In genomic region chr10:132328738-132329137, GRCh38 we compare ENCODE assay signal across 11 cellular contexts. TPM values are rescaled to one million over a fixed set of nuclear protein-coding genes. Genes with fewer than 3 reads are reported as not detected.
DNase-seq lines count a peak whose midpoint lies in the region; ATAC-seq and TF ChIP-seq lines count a peak whose summit lies in the region.
"Had no signal": no experiment of that assay in that cellular context is flagged by ENCODE, and none has a peak within 500 bp of the region (broad histone marks: within the 10 kb centered on the region; RNA-seq: fewer than 3 reads in every experiment).

No MANE protein-coding gene starts in this region.

- no peak overlapping the region for H3K27ac ChIP-seq in OCI-LY7 (ENCODE audit: low read depth, low read length, poor library complexity, severe bottlenecking)
- peak overlapping the region in 2 of 5 donors; percentile 20 to 34 for H3K27ac ChIP-seq in adrenal gland

- H3K4me3 ChIP-seq in OCI-LY7 (ENCODE audit: low read depth, low read length, poor library complexity, severe bottlenecking), result peak overlapping the region; percentile 85
- peak overlapping the region; percentile 85 for H3K4me3 ChIP-seq in epithelial cell of proximal tubule (ENCODE audit: low read depth, low read length)
- H3K4me3 ChIP-seq in adrenal gland, result no peak overlapping the region

- H4K20me1 ChIP-seq in OCI-LY7 (ENCODE audit: insufficient read depth, low read length), result peaks cover 9% of the 10 kb centered on the region

- ATAC-seq in GM18909 (IDR thresholded peaks at IDR 0.05; ENCODE audit: poor library complexity, unreplicated experiment) (no peak), GM18520 (IDR thresholded peaks at IDR 0.05; ENCODE audit: unreplicated experiment) (no peak)
- ATAC-seq: WTC11 had no signal

- H3K36me3 ChIP-seq in OCI-LY7 (ENCODE audit: insufficient read depth, low read length) (peaks cover 53% of the 10 kb centered on the region), adrenal gland (replicated peaks in 1 of 2) (no peaks in the 10 kb centered on the region)

- TF ChIP-seq POLR2A in adrenal gland (IDR thresholded peaks at IDR 0.05), result no peak

- CTCF ChIA-PET in OCI-LY7 (lab: Charles Lee; ENCODE audit: unreplicated experiment), result no interaction called here

- intact Hi-C loops in CD14-positive monocyte (cut with micrococcal nuclease), result no loop called here
- intact Hi-C loops in OCI-LY7 (cut with micrococcal nuclease; ENCODE audit: unreplicated experiment), result no loop called here
- intact Hi-C loops in adrenal gland (cut with DNase I), result no loop called here

- no peaks in the 10 kb centered on the region for H3K27me3 ChIP-seq in adrenal gland

- H3K4me3 Mint-ChIP-seq in CD14-positive monocyte, result peak overlapping the region in 1 of 2 donors; percentile 69
- peak overlapping the region; percentile 62 to 97 (median 65) for H3K4me3 Mint-ChIP-seq in nephron

- H3K9me2 ChIP-seq in OCI-LY7 (ENCODE audit: insufficient read depth, low read length), result no peaks in the 10 kb centered on the region

- 43 to 57% (median 49%) methylated on average over 8 of the region's 8 CpGs for WGBS in adrenal gland, 4 donors

- no peak for DNase-seq in CD14-positive monocyte (ENCODE audit: low spot score)
- no peak for DNase-seq in OCI-LY7 (ENCODE audit: low spot score)
- DNase-seq in epithelial cell of proximal tubule (ENCODE audit: low read depth), result no peak
- DNase-seq in globus pallidus (ENCODE audit: low spot score), result no peak
- no peak for DNase-seq in adrenal gland
- DNase-seq: activated naive CD4-positive, alpha-beta T cell treated with anti-CD3 and anti-CD28 coated beads, Interleukin-2, amount 50 U/mL, for 16 hours; SHP77 had no signal

- POLR2A ChIA-PET in OCI-LY7 (lab: Charles Lee), result no interaction called here

- peak overlapping the region; percentile 89 for H3K4me2 ChIP-seq in OCI-LY7 (ENCODE audit: low read length)

- H3K4me1 ChIP-seq in OCI-LY7 (ENCODE audit: insufficient read depth, low read length, poor library complexity, severe bottlenecking) (peaks cover 25% of the 10 kb centered on the region), adrenal gland (replicated peaks in 1 of 2) (peaks cover 29 to 38% of the 10 kb centered on the region in 2 donors)

- peaks cover 50% of the 10 kb centered on the region for H3K79me2 ChIP-seq in OCI-LY7 (ENCODE audit: insufficient read depth, low read depth, low read length)

- H3K9me3 Mint-ChIP-seq in CD14-positive monocyte (no peaks in the 10 kb centered on the region), nephron (no peaks in the 10 kb centered on the region)

- H3K27me3 Mint-ChIP-seq in CD14-positive monocyte (ENCODE audit: low read depth in 3 of 3) (peaks cover 0 to 2% (median 0%) of the 10 kb centered on the region in 3 donors), nephron (ENCODE audit: low read depth) (peaks cover 5% of the 10 kb centered on the region)

- H2AFZ ChIP-seq in OCI-LY7 (ENCODE audit: low read length), result no peak overlapping the region

- H3K9me3 ChIP-seq in OCI-LY7 (ENCODE audit: low read length) (no peaks in the 10 kb centered on the region), adrenal gland (replicated peaks in 1 of 3) (no peaks in the 10 kb centered on the region)

- TF ChIP-seq CTCF in CD14-positive monocyte (IDR thresholded peaks at IDR 0.05) (no peak), OCI-LY7 (conservative IDR thresholded peaks at IDR 0.05; ENCODE audit: low read length) (no peak), epithelial cell of proximal tubule (conservative IDR thresholded peaks at IDR 0.05; ENCODE audit: low read depth, low read length) (no peak), nephron (IDR thresholded peaks at IDR 0.05; ENCODE audit: unreplicated experiment in 3 of 3) (no peak), adrenal gland (IDR thresholded peaks at IDR 0.05) (no peak)

- H3K4me1 Mint-ChIP-seq in CD14-positive monocyte (peaks cover 64% of the 10 kb centered on the region), nephron (peaks cover 37% of the 10 kb centered on the region)

- BruUV-seq in OCI-LY7 (replicated peaks; lab: Mats Ljungman, UMichigan), result no TSS peak

- peak overlapping the region; percentile 51 to 95 (median 69) for H3K27ac Mint-ChIP-seq in CD14-positive monocyte
- H3K27ac Mint-ChIP-seq in nephron, result peak overlapping the region in 1 of 3 experiments; percentile 46

- H3K36me3 Mint-ChIP-seq in CD14-positive monocyte, result peaks cover 38 to 54% of the 10 kb centered on the region in 2 donors
- H3K36me3 Mint-ChIP-seq in nephron (ENCODE audit: low read depth), result peaks cover 55% of the 10 kb centered on the region

RNA-seq across cellular contexts. Expression of gene LRRC27, which starts 3.3 kb away (rescaled TPM):
- 1 to 10 TPM; 3.6 TPM for polyA plus RNA-seq in CD14-positive monocyte
- 10.0 and 13.0 TPM in 2 replicates for total RNA-seq in OCI-LY7 (2014; rRNA removed; shearing (Covaris generic))
- total RNA-seq in OCI-LY7 (2022), result 16.1 and 17.3 TPM in 2 replicates
- total RNA-seq in epithelial cell of proximal tubule, result 3.1 and 5.8 TPM in 2 replicates
- 10 to 100 TPM in 4 of 8 donors, 1 to 10 TPM in 4; 6.5 to 17.6 (median 10.5) TPM for total RNA-seq in adrenal gland
- 10 to 100 TPM in 2 of 3 donors, 1 to 10 TPM in 1; 7.0 to 12.1 (median 10.1) TPM for polyA plus RNA-seq in adrenal gland

RNA-seq across cellular contexts. Expression of gene STK32C, which starts 21.0 kb away (rescaled TPM):
- 10 to 100 TPM; 13.6 to 18.4 TPM for polyA plus RNA-seq in CD14-positive monocyte
- 13.1 and 16.8 TPM in 2 replicates for total RNA-seq in OCI-LY7 (2014; rRNA removed; shearing (Covaris generic))
- 30.4 and 32.4 TPM in 2 replicates for total RNA-seq in OCI-LY7 (2022)
- total RNA-seq in epithelial cell of proximal tubule, result 13.0 and 25.9 TPM in 2 replicates
- total RNA-seq in adrenal gland, result 10 to 100 TPM in 6 of 8 donors, 1 to 10 TPM in 2; 2.8 to 18.0 (median 15.9) TPM
- polyA plus RNA-seq in adrenal gland, result 10 to 100 TPM in 2 of 3 donors, 1 to 10 TPM in 1; 7.7 to 36.5 (median 22.8) TPM

Comparison
In these comparisons a context has a peak if more than half of its experiments do, and no peak if none do; other contexts are left out.
1. H3K4me3 ChIP-seq: peak in OCI-LY7 (single experiment) and epithelial cell of proximal tubule (single experiment); none in adrenal gland (0 of 4).